Comparison of ENCODE assay signal across 8 cellular contexts in genomic region chr6:73579851-73580246, GRCh38. TPM values are rescaled to one million over a fixed set of nuclear protein-coding genes. Genes with fewer than 3 reads are reported as not detected.
DNase-seq lines count a peak whose midpoint lies in the region; ATAC-seq and TF ChIP-seq lines count a peak whose summit lies in the region.

No MANE protein-coding gene starts in this region.

- H3K36me3 Mint-ChIP-seq in activated CD8-positive, alpha-beta memory T cell treated with anti-CD3 and anti-CD28 coated beads, Interleukin-2, amount 10 ng/mL, durations not matched to agents 7 days and 5 days, result peaks cover 8% of the 10 kb centered on the region
- peaks cover 9% of the 10 kb centered on the region for H3K36me3 Mint-ChIP-seq in activated CD8-positive, alpha-beta T cell treated with anti-CD3 and anti-CD28 coated beads, Interleukin-2, amount 10 ng/mL, durations not matched to agents 7 days and 5 days (ENCODE audit: low read depth)

- peaks cover 16% of the 10 kb centered on the region for H3K4me1 Mint-ChIP-seq in activated CD8-positive, alpha-beta memory T cell treated with anti-CD3 and anti-CD28 coated beads, Interleukin-2, amount 10 ng/mL, durations not matched to agents 7 days and 5 days
- peaks cover 19% of the 10 kb centered on the region for H3K4me1 Mint-ChIP-seq in activated CD8-positive, alpha-beta T cell treated with anti-CD3 and anti-CD28 coated beads, Interleukin-2, amount 10 ng/mL, durations not matched to agents 7 days and 5 days (ENCODE audit: low read depth)

- ATAC-seq in activated CD8-positive, alpha-beta memory T cell treated with anti-CD3 and anti-CD28 coated beads, Interleukin-2, amount 10 ng/mL, durations not matched to agents 7 days and 5 days, result peak; percentile 28
- ATAC-seq in HG03521 (IDR thresholded peaks at IDR 0.05; ENCODE audit: unreplicated experiment) (peak; percentile 10), omental fat pad (ENCODE audit: low FRiP score) (peak; percentile 55)
- ATAC-seq in activated CD8-positive, alpha-beta T cell treated with anti-CD3 and anti-CD28 coated beads, Interleukin-2, amount 10 ng/mL, durations not matched to agents 7 days and 5 days, result peak; percentile 8

- DNase-seq in activated CD8-positive, alpha-beta memory T cell treated with anti-CD3 and anti-CD28 coated beads, Interleukin-2, amount 10 ng/mL, durations not matched to agents 7 days and 5 days, result no peak
- no peak for DNase-seq in activated CD8-positive, alpha-beta memory T cell treated with anti-CD3 and anti-CD28 coated beads for 24 hours
- no peak for DNase-seq in activated CD8-positive, alpha-beta T cell treated with anti-CD3 and anti-CD28 coated beads, Interleukin-2, amount 10 ng/mL, durations not matched to agents 7 days and 5 days
- peak; percentile 87 for DNase-seq in foreskin melanocyte
- DNase-seq in omental fat pad (ENCODE audit: low spot score), result no peak
- DNase-seq in DMS153 (lab: John Stamatoyannopoulos, UW), result no peak
- no peak for DNase-seq in SHP77 treated with DMSO at 0.1 percent for 48 hours (lab: John Stamatoyannopoulos, UW)

- H3K4me3 Mint-ChIP-seq in activated CD8-positive, alpha-beta memory T cell treated with anti-CD3 and anti-CD28 coated beads, Interleukin-2, amount 10 ng/mL, durations not matched to agents 7 days and 5 days, result no peak overlapping the region
- peak overlapping the region; percentile 57 for H3K4me3 Mint-ChIP-seq in activated CD8-positive, alpha-beta T cell treated with anti-CD3 and anti-CD28 coated beads, Interleukin-2, amount 10 ng/mL, durations not matched to agents 7 days and 5 days

- H3K27ac Mint-ChIP-seq in activated CD8-positive, alpha-beta memory T cell treated with anti-CD3 and anti-CD28 coated beads, Interleukin-2, amount 10 ng/mL, durations not matched to agents 7 days and 5 days, result peak overlapping the region; percentile 91
- peak overlapping the region; percentile 89 for H3K27ac Mint-ChIP-seq in activated CD8-positive, alpha-beta T cell treated with anti-CD3 and anti-CD28 coated beads, Interleukin-2, amount 10 ng/mL, durations not matched to agents 7 days and 5 days

- POLR2A ChIA-PET in activated CD8-positive, alpha-beta T cell treated with anti-CD3 and anti-CD28 coated beads, Interleukin-2, amount 10 ng/mL, durations not matched to agents 7 days and 5 days (lab: Charles Lee), result interaction anchor here (0.6 to 3.3 kb wide), 8 partner anchors 8 to 129 kb away, joined by 3 to 51 read pairs (median 6); partner anchors contain the start of genes EEF1A1 and MTO1

- no peak for TF ChIP-seq CTCF in omental fat pad (IDR thresholded peaks at IDR 0.05)

- H3K27me3 Mint-ChIP-seq in activated CD8-positive, alpha-beta memory T cell treated with anti-CD3 and anti-CD28 coated beads, Interleukin-2, amount 10 ng/mL, durations not matched to agents 7 days and 5 days, result no peaks in the 10 kb centered on the region
- H3K27me3 Mint-ChIP-seq in activated CD8-positive, alpha-beta T cell treated with anti-CD3 and anti-CD28 coated beads, Interleukin-2, amount 10 ng/mL, durations not matched to agents 7 days and 5 days (ENCODE audit: low read depth), result no peaks in the 10 kb centered on the region

- H3K9me3 Mint-ChIP-seq in activated CD8-positive, alpha-beta memory T cell treated with anti-CD3 and anti-CD28 coated beads, Interleukin-2, amount 10 ng/mL, durations not matched to agents 7 days and 5 days (ENCODE audit: low read depth), result peaks cover 5% of the 10 kb centered on the region
- peaks cover 4% of the 10 kb centered on the region for H3K9me3 Mint-ChIP-seq in activated CD8-positive, alpha-beta T cell treated with anti-CD3 and anti-CD28 coated beads, Interleukin-2, amount 10 ng/mL, durations not matched to agents 7 days and 5 days (ENCODE audit: insufficient read depth)

- CTCF ChIA-PET in activated CD8-positive, alpha-beta memory T cell treated with anti-CD3 and anti-CD28 coated beads, Interleukin-2, amount 10 ng/mL, durations not matched to agents 7 days and 5 days (lab: Charles Lee), result interaction anchor here (1.0 to 2.0 kb wide), 9 partner anchors 9 to 128 kb away, joined by 3 to 9 read pairs (median 4); partner anchors contain the start of genes CGAS and EEF1A1
- CTCF ChIA-PET in activated CD8-positive, alpha-beta T cell treated with anti-CD3 and anti-CD28 coated beads, Interleukin-2, amount 10 ng/mL, durations not matched to agents 7 days and 5 days (lab: Charles Lee), result interaction anchor here (0.9 to 2.4 kb wide), 7 partner anchors 8 to 119 kb away, joined by 3 to 8 read pairs (median 4); partner anchors contain the start of gene MTO1

RNA-seq across cellular contexts. Expression of gene EEF1A1, which starts 59.0 kb away (rescaled TPM):
- total RNA-seq in activated CD8-positive, alpha-beta memory T cell treated with anti-CD3 and anti-CD28 coated beads, Interleukin-2, amount 10 ng/mL, durations not matched to agents 7 days and 5 days, result 1,000 to 10,000 TPM; 5,026 to 6,984 TPM
- total RNA-seq in activated CD8-positive, alpha-beta T cell treated with anti-CD3 and anti-CD28 coated beads, Interleukin-2, amount 10 ng/mL, durations not matched to agents 7 days and 5 days, result 1,000 to 10,000 TPM; 7,075 to 7,486 TPM
- over 10,000 TPM in 3 of 4 donors, 1,000 to 10,000 TPM in 1; 9,027 to 13,209 (median 10,672) TPM for total RNA-seq in omental fat pad
